ENCODE assay signal across 1 cellular context in genomic region chr3:41462103-41462691, GRCh38.
TF ChIP-seq lines count a peak whose summit lies in the region.

No MANE protein-coding gene starts in this region.

TF ChIP-seq in SK-N-SH treated with all-trans-retinoic acid at 6 μM for 48 hours, 23 proteins besides CTCF, POLR2A, EP300 and RAD21 (continued from another document):
- TF ChIP-seq CREB5 (CRISPR knock-in tag; IDR thresholded peaks at IDR 0.05; ENCODE audit: low read depth) (peak; percentile 66; the same call in 1 of the 2 replicates), CSDC2 (CRISPR knock-in tag; IDR thresholded peaks at IDR 0.05) (0 out of 2 replicates have a peak, but pooled peaks have one; percentile 21)
